In genomic region chr11:120626791-120627190, GRCh38 we compare ENCODE assay signal across 34 cellular contexts.
"Had no signal": no experiment of that assay in that cellular context is flagged by ENCODE, and none has a peak within 500 bp of the region (broad histone marks: within the 10 kb centered on the region; RNA-seq: fewer than 3 reads in every experiment).

No MANE protein-coding gene starts in this region.

- H3K4me3 ChIP-seq: MG63 had no signal

- H3K9ac ChIP-seq: KMS-11 had no signal

- H3K4me2 ChIP-seq: KMS-11 had no signal

- H3K27me3 ChIP-seq: MG63 had no signal

- DNase-seq: Karpas-422, Kasumi-1, MG63, MM.1S, MV-4-11, NCI-H1048, NCI-H1092, NCI-H1092 treated with DMSO at 0.1 percent for 48 hours, NCI-H1105, NCI-H1105 treated with DMSO at 0.1 percent for 48 hours, NCI-H1417, NCI-H1417 treated with DMSO at 0.1 percent for 48 hours, NCI-H1436, NCI-H1436 treated with DMSO at 0.1 percent for 48 hours, NCI-H146, NCI-H1694, NCI-H1694 treated with DMSO at 0.1 percent for 48 hours, NCI-H187, NCI-H187 treated with DMSO at 0.1 percent for 48 hours, NCI-H1930, NCI-H2029, NCI-H2029 treated with DMSO at 0.1 percent for 48 hours, NCI-H2081, NCI-H2081 treated with DMSO at 0.1 percent for 48 hours, NCI-H2107, NCI-H2171, NCI-H2171 treated with DMSO at 0.1 percent for 48 hours, NCI-H2227 treated with DMSO at 0.1 percent for 48 hours, NCI-H226, NCI-H345, NCI-H446, NCI-H446 treated with DMSO at 0.1 percent for 48 hours, NCI-H510A had no signal

- H3K9me3 ChIP-seq: MG63 had no signal

- H3K36me3 ChIP-seq: MG63 had no signal

- H3K27ac ChIP-seq: KMS-11 had no signal
